Comparison of ENCODE assay signal across 1 cellular context in the genomic region with DNA sequence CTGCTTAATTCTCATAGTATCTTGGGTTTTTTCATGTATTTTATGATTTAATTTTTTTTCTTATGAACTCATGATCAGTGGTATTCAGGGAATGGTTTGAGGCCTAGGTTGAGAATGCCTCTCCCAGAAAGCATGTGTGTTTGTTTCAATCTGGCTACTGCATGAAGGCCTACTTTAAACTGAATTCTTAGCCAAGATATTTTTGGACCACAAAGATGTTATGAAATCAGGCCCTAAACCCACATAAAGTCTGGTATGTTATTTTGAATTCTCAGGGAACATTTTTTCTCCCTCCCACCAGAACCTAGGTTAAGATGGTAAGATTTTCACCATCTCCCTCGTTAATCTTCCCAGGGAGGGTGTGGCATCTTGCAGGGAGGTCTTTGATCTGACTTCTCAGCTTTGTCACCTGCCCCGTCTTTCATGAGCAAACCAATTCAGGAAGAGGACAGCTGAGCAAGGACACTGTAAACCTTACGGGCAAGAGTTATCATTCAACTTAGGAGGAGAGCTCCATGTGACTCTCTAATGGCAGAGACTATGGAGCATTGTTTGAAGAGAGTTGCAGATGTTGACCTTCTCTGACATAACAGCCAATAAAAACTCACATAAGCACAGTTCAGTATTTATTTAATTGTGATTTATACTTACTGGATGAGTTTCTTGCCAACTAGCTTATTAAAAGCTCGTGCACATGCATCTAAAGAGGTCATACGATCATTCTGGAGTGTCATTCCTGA.
TF ChIP-seq lines count a peak whose summit lies in the region.

No MANE protein-coding gene starts in this region.

TF ChIP-seq in SK-N-SH, 30 proteins besides CTCF, POLR2A, EP300 and RAD21 (continued from another document):
- TF ChIP-seq, protein P1, sequence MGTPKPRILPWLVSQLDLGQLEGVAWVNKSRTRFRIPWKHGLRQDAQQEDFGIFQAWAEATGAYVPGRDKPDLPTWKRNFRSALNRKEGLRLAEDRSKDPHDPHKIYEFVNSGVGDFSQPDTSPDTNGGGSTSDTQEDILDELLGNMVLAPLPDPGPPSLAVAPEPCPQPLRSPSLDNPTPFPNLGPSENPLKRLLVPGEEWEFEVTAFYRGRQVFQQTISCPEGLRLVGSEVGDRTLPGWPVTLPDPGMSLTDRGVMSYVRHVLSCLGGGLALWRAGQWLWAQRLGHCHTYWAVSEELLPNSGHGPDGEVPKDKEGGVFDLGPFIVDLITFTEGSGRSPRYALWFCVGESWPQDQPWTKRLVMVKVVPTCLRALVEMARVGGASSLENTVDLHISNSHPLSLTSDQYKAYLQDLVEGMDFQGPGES (IDR thresholded peaks at IDR 0.05; ENCODE audit: low read depth, low read length) = no peak
- no peak for TF ChIP-seq ZBTB33 (IDR thresholded peaks at IDR 0.05; ENCODE audit: borderline replicate concordance, low read depth)
- no peak for TF ChIP-seq RCOR1 (IDR thresholded peaks at IDR 0.05; ENCODE audit: low read length)
- TF ChIP-seq, protein P2, sequence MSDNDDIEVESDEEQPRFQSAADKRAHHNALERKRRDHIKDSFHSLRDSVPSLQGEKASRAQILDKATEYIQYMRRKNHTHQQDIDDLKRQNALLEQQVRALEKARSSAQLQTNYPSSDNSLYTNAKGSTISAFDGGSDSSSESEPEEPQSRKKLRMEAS (IDR thresholded peaks at IDR 0.05; ENCODE audit: low read depth) = no peak
